Comparison of ENCODE assay signal across 16 cellular contexts in the genomic region with DNA sequence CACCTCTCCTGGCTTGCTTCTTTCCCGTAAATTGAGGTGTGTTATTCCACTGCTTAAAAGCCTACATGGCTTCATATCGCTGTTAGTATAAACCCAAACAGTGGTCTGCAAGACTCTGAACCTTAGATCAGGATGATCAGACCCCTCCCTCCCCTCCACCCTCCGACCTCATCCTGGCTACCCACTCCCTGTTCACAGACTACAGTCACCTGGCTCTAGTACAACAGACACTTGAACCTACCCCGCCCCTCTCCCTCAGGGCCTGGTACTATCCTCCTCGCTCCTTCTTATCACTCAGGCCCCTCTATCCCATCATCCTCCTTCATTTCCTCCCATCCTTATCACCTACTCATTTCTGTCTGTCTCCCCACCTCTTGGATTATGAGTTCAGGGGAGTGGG. TPM values are rescaled to one million over a fixed set of nuclear protein-coding genes. Genes with fewer than 3 reads are reported as not detected.
DNase-seq lines count a peak whose midpoint lies in the region; ATAC-seq and TF ChIP-seq lines count a peak whose summit lies in the region.
"Had no signal": no experiment of that assay in that cellular context is flagged by ENCODE, and none has a peak within 500 bp of the region (broad histone marks: within the 10 kb centered on the region; RNA-seq: fewer than 3 reads in every experiment).

No MANE protein-coding gene starts in this region.

- no peaks in the 10 kb centered on the region for H3K27me3 Mint-ChIP-seq in activated CD4-positive, alpha-beta T cell treated with anti-CD3 and anti-CD28 coated beads, Interleukin-2, amount 10 ng/mL, durations not matched to agents 24 days and 14 days
- no peaks in the 10 kb centered on the region for H3K27me3 Mint-ChIP-seq in chondrocyte (ENCODE audit: low read depth)

- H3K4me3 Mint-ChIP-seq in activated CD4-positive, alpha-beta T cell treated with anti-CD3 and anti-CD28 coated beads, Interleukin-2, amount 10 ng/mL, durations not matched to agents 24 days and 14 days: peak overlapping the region; percentile 44
- H3K4me3 Mint-ChIP-seq in chondrocyte (ENCODE audit: unreplicated experiment): no peak overlapping the region
- H3K4me3 Mint-ChIP-seq in stimulated activated effector memory CD8-positive, alpha-beta T cell treated with anti-CD3 and anti-CD28 coated beads, Interleukin-12 subunit alpha, Interleukin-12 subunit beta, amount 100 ng/mL, for 72 hours: peak overlapping the region; percentile 67

- no peaks in the 10 kb centered on the region for H3K9me2 ChIP-seq in OCI-LY1 (ENCODE audit: low read depth, low read length)

- no peak for ATAC-seq in stimulated activated effector memory CD8-positive, alpha-beta T cell treated with anti-CD3 and anti-CD28 coated beads, Interleukin-12 subunit alpha, Interleukin-12 subunit beta, amount 100 ng/mL, for 72 hours
- no peak for ATAC-seq in GM18909 (IDR thresholded peaks at IDR 0.05; ENCODE audit: poor library complexity, unreplicated experiment)
- ATAC-seq in GM19455 (IDR thresholded peaks at IDR 0.05; ENCODE audit: unreplicated experiment): no peak

- no peaks in the 10 kb centered on the region for H4K20me1 ChIP-seq in OCI-LY1 (ENCODE audit: insufficient read depth, low read length)

- H3K27ac Mint-ChIP-seq in activated CD4-positive, alpha-beta T cell treated with anti-CD3 and anti-CD28 coated beads, Interleukin-2, amount 10 ng/mL, durations not matched to agents 24 days and 14 days: peak overlapping the region; percentile 99
- peak overlapping the region; percentile 45 for H3K27ac Mint-ChIP-seq in chondrocyte (ENCODE audit: unreplicated experiment)
- H3K27ac Mint-ChIP-seq in stimulated activated effector memory CD8-positive, alpha-beta T cell treated with anti-CD3 and anti-CD28 coated beads, Interleukin-12 subunit alpha, Interleukin-12 subunit beta, amount 100 ng/mL, for 72 hours: peak overlapping the region; percentile 96

- H3K27ac ChIP-seq in OCI-LY1 (ENCODE audit: low read depth, low read length, poor library complexity, severe bottlenecking): peak overlapping the region; percentile 98
- H3K27ac ChIP-seq: testis had no signal

- H3K4me1 Mint-ChIP-seq in activated CD4-positive, alpha-beta T cell treated with anti-CD3 and anti-CD28 coated beads, Interleukin-2, amount 10 ng/mL, durations not matched to agents 24 days and 14 days: peaks cover 69% of the 10 kb centered on the region
- H3K4me1 Mint-ChIP-seq in chondrocyte (ENCODE audit: low read depth): peaks cover 47% of the 10 kb centered on the region
- H3K4me1 Mint-ChIP-seq in stimulated activated effector memory CD8-positive, alpha-beta T cell treated with anti-CD3 and anti-CD28 coated beads, Interleukin-12 subunit alpha, Interleukin-12 subunit beta, amount 100 ng/mL, for 72 hours: peaks cover 74% of the 10 kb centered on the region

- H3K27me3 ChIP-seq in OCI-LY1 (ENCODE audit: insufficient read depth, low read length): no peaks in the 10 kb centered on the region
- H3K27me3 ChIP-seq: testis had no signal

- no peak overlapping the region for H3K4me3 ChIP-seq in OCI-LY1 (ENCODE audit: low read depth, low read length, poor library complexity, severe bottlenecking)
- H3K4me3 ChIP-seq: lower lobe of right lung, testis had no signal

- no peaks in the 10 kb centered on the region for H3K9me3 ChIP-seq in OCI-LY1 (ENCODE audit: low read length)
- H3K9me3 ChIP-seq: lower lobe of right lung, testis had no signal

- peaks cover 10% of the 10 kb centered on the region for H3F3A ChIP-seq in OCI-LY1 (ENCODE audit: insufficient read depth, low read length)

- H3K79me2 ChIP-seq in OCI-LY1 (ENCODE audit: insufficient read depth, low read length): peaks cover 80% of the 10 kb centered on the region

- TF ChIP-seq CTCF in OCI-LY1 (IDR thresholded peaks at IDR 0.05; ENCODE audit: low read length) (no peak), chondrocyte (IDR thresholded peaks at IDR 0.05) (no peak)

- H3K36me3 Mint-ChIP-seq in activated CD4-positive, alpha-beta T cell treated with anti-CD3 and anti-CD28 coated beads, Interleukin-2, amount 10 ng/mL, durations not matched to agents 24 days and 14 days (ENCODE audit: low read depth): peaks cover 30% of the 10 kb centered on the region
- no peaks in the 10 kb centered on the region for H3K36me3 Mint-ChIP-seq in chondrocyte (ENCODE audit: low read depth)
- H3K36me3 Mint-ChIP-seq in stimulated activated effector memory CD8-positive, alpha-beta T cell treated with anti-CD3 and anti-CD28 coated beads, Interleukin-12 subunit alpha, Interleukin-12 subunit beta, amount 100 ng/mL, for 72 hours: peaks cover 15% of the 10 kb centered on the region

- no peak overlapping the region for H2AFZ ChIP-seq in OCI-LY1 (ENCODE audit: low read length)

- no peaks in the 10 kb centered on the region for H3K9me3 Mint-ChIP-seq in activated CD4-positive, alpha-beta T cell treated with anti-CD3 and anti-CD28 coated beads, Interleukin-2, amount 10 ng/mL, durations not matched to agents 24 days and 14 days
- H3K9me3 Mint-ChIP-seq in chondrocyte (ENCODE audit: low read depth): no peaks in the 10 kb centered on the region
- H3K9me3 Mint-ChIP-seq in stimulated activated effector memory CD8-positive, alpha-beta T cell treated with anti-CD3 and anti-CD28 coated beads, Interleukin-12 subunit alpha, Interleukin-12 subunit beta, amount 100 ng/mL, for 72 hours: no peaks in the 10 kb centered on the region

- peaks cover 8% of the 10 kb centered on the region for H3K36me3 ChIP-seq in OCI-LY1 (ENCODE audit: insufficient read depth, low read length)
- H3K36me3 ChIP-seq: lower lobe of right lung had no signal

- peaks cover 99% of the 10 kb centered on the region for H3K4me1 ChIP-seq in OCI-LY1 (ENCODE audit: insufficient read depth, low read length, severe bottlenecking)
- H3K4me1 ChIP-seq: testis had no signal

- peak overlapping the region; percentile 45; the same call in 1 of the 2 replicates for H3K9ac ChIP-seq in OCI-LY1 (ENCODE audit: low read length)

- H3K4me2 ChIP-seq in OCI-LY1 (ENCODE audit: low read length): peak overlapping the region; percentile 43; the same call in 1 of the 2 replicates

- intact Hi-C loops in activated CD4-positive, alpha-beta T cell treated with anti-CD3 and anti-CD28 coated beads, Interleukin-2, amount 10 ng/mL, durations not matched to agents 24 days and 14 days (cut with micrococcal nuclease): loop anchor here (10.0 kb wide), 2 partner anchors 136 to 336 kb away; no protein-coding TSS in a partner anchor

- no peak for DNase-seq in activated CD4-positive, alpha-beta T cell treated with anti-CD3 and anti-CD28 coated beads, Interleukin-2, amount 10 ng/mL, durations not matched to agents 24 days and 14 days
- DNase-seq in activated CD4-positive, alpha-beta T cell treated with anti-CD3 and anti-CD28 coated beads for 4 hours: no peak
- DNase-seq in chondrocyte (ENCODE audit: low spot score) (peak; percentile 18), NCI-H524 (lab: John Stamatoyannopoulos, UW) (no peak)
- DNase-seq in stimulated activated effector memory CD8-positive, alpha-beta T cell treated with anti-CD3 and anti-CD28 coated beads, Interleukin-12 subunit alpha, Interleukin-12 subunit beta, amount 100 ng/mL, for 72 hours (ENCODE audit: low spot score in 2 of 2): no peak
- DNase-seq: anterior cingulate cortex, dermis blood vessel endothelial cell, DMS53, lower lobe of right lung, NCI-H1105 treated with DMSO at 0.1 percent for 48 hours, NCI-H524 treated with DMSO at 0.1 percent for 48 hours, RPMI8226, testis had no signal

RNA-seq across cellular contexts. Expression of a gene that starts 20.1 kb away (rescaled TPM):
- 51.3 and 52.2 TPM in 2 replicates for total RNA-seq in activated CD4-positive, alpha-beta T cell treated with anti-CD3 and anti-CD28 coated beads, Interleukin-2, amount 10 ng/mL, durations not matched to agents 24 days and 14 days
- 5.9 to 18.1 TPM (median 16.4 TPM) in 3 replicates for total RNA-seq in chondrocyte

Comparison
In these comparisons a context has a peak if more than half of its experiments do, and no peak if none do; other contexts are left out.
1. H3K27ac Mint-ChIP-seq: peak in every context shown above with its lines; median percentile 99 in activated CD4-positive, alpha-beta T cell treated with anti-CD3 and anti-CD28 coated beads, Interleukin-2, amount 10 ng/mL, durations not matched to agents 24 days and 14 days; 96 in stimulated activated effector memory CD8-positive, alpha-beta T cell treated with anti-CD3 and anti-CD28 coated beads, Interleukin-12 subunit alpha, Interleukin-12 subunit beta, amount 100 ng/mL, for 72 hours; 45 in chondrocyte.